ENCODE assay signal across 27 cellular contexts in the genomic region with DNA sequence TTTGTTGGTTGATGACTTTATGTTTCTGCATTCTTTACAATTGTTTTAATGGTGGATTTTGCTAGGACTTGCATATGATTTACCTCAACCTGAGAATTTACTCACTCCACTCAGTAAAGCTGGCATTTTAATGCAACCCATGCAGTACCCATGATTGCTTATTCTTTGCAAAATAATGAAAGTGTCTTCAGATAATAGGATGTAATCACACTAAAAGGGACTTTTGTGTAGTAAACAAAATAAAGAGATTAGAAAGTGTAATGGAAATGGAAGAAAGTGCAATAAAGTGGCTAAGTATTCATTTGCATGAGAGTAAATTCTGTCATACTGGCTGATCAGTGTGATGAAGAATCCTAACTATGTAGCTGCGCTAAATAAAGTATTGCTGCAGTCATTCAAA.
DNase-seq lines count a peak whose midpoint lies in the region; ATAC-seq lines count a peak whose summit lies in the region.
"Had no signal": no experiment of that assay in that cellular context is flagged by ENCODE, and none has a peak within 500 bp of the region (broad histone marks: within the 10 kb centered on the region; RNA-seq: fewer than 3 reads in every experiment).

No MANE protein-coding gene starts in this region.

- in situ Hi-C loops in HAP-1 (cut with MboI; ENCODE audit: low sequenced_read_pairs): loop anchor here (25.0 kb wide), 1 partner anchor 98 kb away; a partner anchor contains a TSS

- ATAC-seq in activated T-helper 17 cell treated with anti-CD3 and anti-CD28 coated beads, Interleukin-2, amount 50 U/mL, for 72 hours (replicated peaks): no peak
- ATAC-seq: A549; CD8-positive, alpha-beta T cell had no signal

- H3K27me3 Mint-ChIP-seq in activated T-helper 17 cell treated with anti-CD3 and anti-CD28 coated beads, Interleukin-2, amount 50 U/mL, for 72 hours: no peaks in the 10 kb centered on the region
- H3K27me3 Mint-ChIP-seq: B cell; CD4-positive, alpha-beta memory T cell; CD4-positive, alpha-beta T cell; CD4-positive, CD25-positive, alpha-beta regulatory T cell; CD8-positive, alpha-beta memory T cell had no signal

- peak; percentile 41 to 95 for DNase-seq in HAP-1 (ENCODE audit: low spot score in 2 of 2)
- DNase-seq: 8988T; ACHN; AML-193; BE2C; C1 segment of cervical spinal cord; Caco-2; Calu3; CD4-positive, alpha-beta memory T cell; CD4-positive, alpha-beta T cell; CD4-positive, CD25-positive, alpha-beta regulatory T cell; CD8-positive, alpha-beta memory T cell; CD8-positive, alpha-beta T cell; COR-L47; DMS 273 treated with DMSO at 0.1 percent for 48 hours; DMS153; DMS53; DMS79; DMS79 treated with DMSO at 0.1 percent for 48 hours; DND-41; EL had no signal

- no peak overlapping the region for H3K4me3 Mint-ChIP-seq in activated T-helper 17 cell treated with anti-CD3 and anti-CD28 coated beads, Interleukin-2, amount 50 U/mL, for 72 hours
- H3K4me3 Mint-ChIP-seq: B cell; CD14-positive monocyte; CD4-positive, alpha-beta memory T cell; CD4-positive, alpha-beta T cell; CD4-positive, CD25-positive, alpha-beta regulatory T cell; CD8-positive, alpha-beta memory T cell; CD8-positive, alpha-beta T cell had no signal

- no peaks in the 10 kb centered on the region for H3K36me3 Mint-ChIP-seq in activated T-helper 17 cell treated with anti-CD3 and anti-CD28 coated beads, Interleukin-2, amount 50 U/mL, for 72 hours (ENCODE audit: low read depth)
- H3K36me3 Mint-ChIP-seq: CD14-positive monocyte; CD4-positive, alpha-beta memory T cell; CD4-positive, CD25-positive, alpha-beta regulatory T cell; CD8-positive, alpha-beta memory T cell; CD8-positive, alpha-beta T cell had no signal

- peaks cover 22% of the 10 kb centered on the region for H3K4me1 ChIP-seq in HAP-1
- H3K4me1 ChIP-seq: A549; BE2C; BLaER1; BLaER1 treated with 17β-estradiol and CSF1 and Interleukin-3, amounts not matched to agents 10 nM and 100 nM; Caco-2 had no signal

- H3K9me3 Mint-ChIP-seq in activated T-helper 17 cell treated with anti-CD3 and anti-CD28 coated beads, Interleukin-2, amount 50 U/mL, for 72 hours: peaks cover 8% of the 10 kb centered on the region

- H3K9me3 ChIP-seq in HAP-1: no peaks in the 10 kb centered on the region
- H3K9me3 ChIP-seq: A549, BE2C, Caco-2 had no signal

- H3K27me3 ChIP-seq in HAP-1 (ENCODE audit: low read depth): no peaks in the 10 kb centered on the region
- H3K27me3 ChIP-seq: BE2C; BLaER1; BLaER1 treated with 17β-estradiol and CSF1 and Interleukin-3, amounts not matched to agents 10 nM and 100 nM had no signal

- no peaks in the 10 kb centered on the region for H3K36me3 ChIP-seq in HAP-1 (replicated peaks)
- H3K36me3 ChIP-seq: BE2C; BLaER1; BLaER1 treated with 17β-estradiol and CSF1 and Interleukin-3, amounts not matched to agents 10 nM and 100 nM had no signal

- no peaks in the 10 kb centered on the region for H3K4me1 Mint-ChIP-seq in activated T-helper 17 cell treated with anti-CD3 and anti-CD28 coated beads, Interleukin-2, amount 50 U/mL, for 72 hours
- H3K4me1 Mint-ChIP-seq: B cell; CD14-positive monocyte; CD4-positive, alpha-beta memory T cell; CD4-positive, CD25-positive, alpha-beta regulatory T cell; CD8-positive, alpha-beta memory T cell had no signal

- no peak overlapping the region for H3K27ac Mint-ChIP-seq in activated T-helper 17 cell treated with anti-CD3 and anti-CD28 coated beads, Interleukin-2, amount 50 U/mL, for 72 hours
- H3K27ac Mint-ChIP-seq: B cell; CD14-positive monocyte; CD4-positive, alpha-beta memory T cell; CD4-positive, alpha-beta T cell; CD4-positive, CD25-positive, alpha-beta regulatory T cell; CD8-positive, alpha-beta memory T cell; CD8-positive, alpha-beta T cell had no signal

- H3K4me3 ChIP-seq in HAP-1: no peak overlapping the region
- H3K4me3 ChIP-seq: A549; BLaER1; BLaER1 treated with 17β-estradiol and CSF1 and Interleukin-3, amounts not matched to agents 10 nM and 100 nM had no signal
